Comparison of ENCODE assay signal across 9 cellular contexts in the genomic region with DNA sequence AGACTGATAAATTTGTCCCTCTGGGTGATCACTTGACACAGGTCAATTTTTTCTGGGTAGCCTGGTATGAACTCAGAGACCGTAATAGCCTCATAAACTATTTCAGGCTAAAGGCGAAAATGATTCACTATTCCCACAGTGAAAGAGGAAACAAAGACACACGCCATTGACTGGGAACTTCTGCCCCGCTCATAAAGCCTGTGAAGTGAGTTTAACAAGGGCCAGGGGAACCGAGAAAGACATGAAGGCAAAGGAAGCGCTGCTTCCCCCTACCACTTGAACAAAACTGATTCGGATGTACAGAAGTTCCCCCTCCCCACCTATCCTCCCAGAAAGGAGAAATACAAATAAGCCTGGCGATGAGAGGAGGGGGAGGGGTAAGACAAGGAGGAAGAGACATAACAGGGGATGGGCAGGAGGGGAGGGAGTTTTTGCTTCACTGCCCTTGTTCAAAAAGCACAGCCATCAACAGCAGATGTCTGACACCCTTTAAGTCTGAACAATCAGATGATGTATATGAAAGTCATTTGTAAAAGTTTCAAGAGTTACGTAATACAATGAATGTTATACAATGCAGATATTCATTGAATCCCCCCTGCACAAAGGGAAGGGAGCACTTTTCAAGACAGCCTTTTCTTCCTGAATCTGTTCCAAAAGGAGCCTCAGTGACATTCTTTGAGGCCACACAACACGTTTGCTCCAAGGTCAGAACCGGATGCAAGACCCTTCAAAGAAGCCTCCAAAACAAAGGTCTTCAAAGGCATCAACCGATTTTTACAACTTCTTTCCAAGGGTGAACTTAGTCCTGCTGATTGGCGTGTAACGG. TPM values are rescaled to one million over a fixed set of nuclear protein-coding genes. Genes with fewer than 3 reads are reported as not detected.
A peak's percentile ranks its signal among the peaks of the same experiment; 100 is the strongest.
DNase-seq lines count a peak whose midpoint lies in the region; ATAC-seq and TF ChIP-seq lines count a peak whose summit lies in the region.
"Had no signal": no experiment of that assay in that cellular context is flagged by ENCODE, and none has a peak within 500 bp of the region (broad histone marks: within the 10 kb centered on the region; RNA-seq: fewer than 3 reads in every experiment).

No MANE protein-coding gene starts in this region.

- no peak overlapping the region for H3K27ac Mint-ChIP-seq in H9

- H3F3A ChIP-seq in SK-N-SH (replicated peaks; ENCODE audit: insufficient read depth): no peaks in the 10 kb centered on the region

- no peaks in the 10 kb centered on the region for H3K9me2 ChIP-seq in SK-N-SH

- H3K79me2 ChIP-seq in SK-N-SH (ENCODE audit: insufficient read depth) (no peaks in the 10 kb centered on the region), H9 (ENCODE audit: insufficient read depth, low read length) (no peaks in the 10 kb centered on the region)

- peaks cover 37% of the 10 kb centered on the region for H3K27me3 Mint-ChIP-seq in H9 (ENCODE audit: low read depth)

- peak overlapping the region; percentile 60 to 80 for H3K4me3 Mint-ChIP-seq in H9

- H3K56ac ChIP-seq in H9 (ENCODE audit: insufficient read length, low read depth, low read length): peak overlapping the region; percentile 77

- no peak overlapping the region for H2BK15ac ChIP-seq in H9 (ENCODE audit: low read depth, low read length)

- peaks cover 8% of the 10 kb centered on the region for H3K23me2 ChIP-seq in H9 (ENCODE audit: insufficient read length, low read depth, low read length, poor library complexity, severe bottlenecking)

- no peak overlapping the region for H2BK120ac ChIP-seq in H9 (ENCODE audit: low read depth, low read length, poor library complexity, severe bottlenecking)

- H3K14ac ChIP-seq in H9 (ENCODE audit: insufficient read depth, low read length): peak overlapping the region; percentile 81; the same call in 1 of the 2 replicates

- no peak overlapping the region for H4K8ac ChIP-seq in H9 (replicated peaks; ENCODE audit: insufficient read length, low read depth, low read length)

- no peaks in the 10 kb centered on the region; a peak in 1 of 7 replicates for H3K36me3 Mint-ChIP-seq in H9 (ENCODE audit: insufficient read depth in 1 of 3, low read depth in 3 of 3)

- TF ChIP-seq POLR2A in transverse colon (IDR thresholded peaks at IDR 0.05): no peak

- ATAC-seq in SK-N-SH treated with all-trans-retinoic acid at 6 μM for 48 hours: no peak

- in situ Hi-C loops in transverse colon (cut with MboI; ENCODE audit: low pct_ligation_motif_present in 1 of 4, low pct_unique_long_range_greater_than_20kb in 1 of 4, low sequenced_read_pairs in 3 of 4): no loop called here

- TF ChIP-seq EP300 in SK-N-SH (IDR thresholded peaks at IDR 0.05; ENCODE audit: borderline replicate concordance in 1 of 2, low read depth in 1 of 2, low read length in 1 of 2) (no peak; a peak in 1 of 4 replicates), transverse colon (IDR thresholded peaks at IDR 0.05; ENCODE audit: low read depth) (no peak)

- TF ChIP-seq RAD21 in SK-N-SH (IDR thresholded peaks at IDR 0.05; ENCODE audit: low read length): no peak

- H2AK5ac ChIP-seq in H9 (ENCODE audit: insufficient read length, low read length): no peak overlapping the region

- H4K20me1 ChIP-seq in SK-N-SH (ENCODE audit: insufficient read depth) (no peaks in the 10 kb centered on the region), H9 (ENCODE audit: control insufficient read depth, insufficient read depth, insufficient read length) (no peaks in the 10 kb centered on the region)

- no peak overlapping the region; the same call in 1 of the 2 replicates for H3K4me2 ChIP-seq in SK-N-SH
- peak overlapping the region; percentile 99 for H3K4me2 ChIP-seq in H9 (ENCODE audit: insufficient read depth, insufficient read length, low read length)

- H3K36me3 ChIP-seq in SK-N-SH (replicated peaks in 1 of 2; ENCODE audit: control insufficient read depth in 1 of 2, insufficient read depth in 2 of 2, low read length in 1 of 2) (no peaks in the 10 kb centered on the region), transverse colon (no peaks in the 10 kb centered on the region)

- CTCF ChIA-PET in SK-N-SH (lab: Yijun Ruan, JAX): interaction anchor here (0.6 to 1.4 kb wide), 4 partner anchors 18 to 319 kb away, joined by 3 to 5 read pairs (median 4); no protein-coding TSS in a partner anchor

- H2BK5ac ChIP-seq in H9 (ENCODE audit: insufficient read length, low read length): no peak overlapping the region

- H3K9ac ChIP-seq in SK-N-SH (no peak overlapping the region), H9 (ENCODE audit: extremely low read depth, insufficient read length, low read length) (no peak overlapping the region)

- H3K9me3 Mint-ChIP-seq in H9: peaks cover 0 to 3% of the 10 kb centered on the region in 2 experiments; a peak in 1 of 5 replicates

- H3K27me3 ChIP-seq in SK-N-SH (ENCODE audit: insufficient read depth) (peaks cover 14% of the 10 kb centered on the region), H9 (ENCODE audit: insufficient read depth, low read length) (peaks cover 5% of the 10 kb centered on the region; the same call in 1 of the 2 replicates), transverse colon (peaks cover 8% of the 10 kb centered on the region)

- H3K4ac ChIP-seq in H9 (ENCODE audit: low read depth, low read length): no peak overlapping the region

- 69% methylated on average over 14 of the region's 14 CpGs for WGBS in SK-N-SH (ENCODE audit: low lambda C conversion rate)
- WGBS in H9 (ENCODE audit: extremely low coverage, insufficient read length, low lambda C conversion rate): no CpG with 5 or more reads among the region's 14 CpGs
- 5 to 11% methylated on average over 11 to 14 of the region's 14 CpGs for whole genome bisulfite sequencing in transverse colon (ENCODE audit: low coverage in 1 of 2), 2 donors

- H3K4me1 Mint-ChIP-seq in H9: peaks cover 8 to 9% of the 10 kb centered on the region in 2 experiments

- H4K5ac ChIP-seq in H9 (ENCODE audit: insufficient read length, low read depth, low read length): no peak overlapping the region

- peak overlapping the region; percentile 48; the same call in 1 of the 2 replicates for H2AFZ ChIP-seq in SK-N-SH (ENCODE audit: low read depth)
- H2AFZ ChIP-seq in H9 (ENCODE audit: low read length): no peak overlapping the region

- H3K4me3 ChIP-seq in SK-N-SH (ENCODE audit: low read depth in 2 of 2, low read length in 1 of 2): peak overlapping the region; percentile 36 to 51; a peak in 2 of 4 replicates
- peak overlapping the region; percentile 75 for H3K4me3 ChIP-seq in coronary artery
- H3K4me3 ChIP-seq in transverse colon: peak overlapping the region in 3 of 4 donors; percentile 43 to 53 (median 46)

- intact Hi-C loops in transverse colon (cut with DNase I; ENCODE audit: low total_unique reads) (no loop called here), posterior cingulate gyrus (cut with DNase I) (no loop called here)

- peak; percentile 35 for DNase-seq in SK-N-SH
- no peak for DNase-seq in H9
- DNase-seq in LoVo (ENCODE audit: low spot score): peak; percentile 75
- no peak for DNase-seq in coronary artery (ENCODE audit: low spot score)
- peak; percentile 64 for DNase-seq in lung microvascular endothelial cell (ENCODE audit: low read depth in 2 of 2)
- DNase-seq in transverse colon: peak; percentile 11
- DNase-seq in posterior cingulate gyrus: no peak

- no peak overlapping the region for H3T11ph ChIP-seq in H9 (ENCODE audit: low read length)

- no peak overlapping the region for H3K18ac ChIP-seq in H9 (ENCODE audit: insufficient read length, low read depth, low read length)

- no peak overlapping the region for H2BK12ac ChIP-seq in H9 (ENCODE audit: insufficient read length, low read depth, low read length)

- no peak for TF ChIP-seq CTCF in SK-N-SH (IDR thresholded peaks at IDR 0.05)
- no peak for TF ChIP-seq CTCF in H9 (conservative IDR thresholded peaks at IDR 0.05)
- TF ChIP-seq CTCF in coronary artery (IDR thresholded peaks at IDR 0.05): no peak
- TF ChIP-seq CTCF in transverse colon (IDR thresholded peaks at IDR 0.05): no peak

- no peak overlapping the region for H2BK20ac ChIP-seq in H9 (ENCODE audit: low read depth, low read length, poor library complexity, severe bottlenecking)

- peaks cover 0 to 14% of the 10 kb centered on the region in 2 experiments; a peak in 1 of 4 replicates for H3K4me1 ChIP-seq in SK-N-SH (ENCODE audit: control insufficient read depth in 1 of 2, insufficient read depth in 2 of 2, low read depth in 1 of 2, low read length in 1 of 2)
- no peaks in the 10 kb centered on the region for H3K4me1 ChIP-seq in H9 (ENCODE audit: insufficient read depth, low read length)
- peaks cover 0 to 21% (median 14%) of the 10 kb centered on the region in 4 donors for H3K4me1 ChIP-seq in transverse colon

- H3K9me3 ChIP-seq in SK-N-SH: no peaks in the 10 kb centered on the region
- H3K9me3 ChIP-seq in H9 (ENCODE audit: control insufficient read depth, low read depth, low read length): no peaks in the 10 kb centered on the region
- H3K9me3 ChIP-seq in transverse colon: no peaks in the 10 kb centered on the region

- H3K27ac ChIP-seq in SK-N-SH (ENCODE audit: low read depth in 2 of 2, low read length in 1 of 2) (no peak overlapping the region), H9 (ENCODE audit: insufficient read length, low read depth, low read length) (no peak overlapping the region), coronary artery (no peak overlapping the region), transverse colon (peak overlapping the region in 3 of 4 donors; percentile 9 to 13 (median 13))
- H3K27ac ChIP-seq: C4-2B had no signal

- no peak overlapping the region for H4K91ac ChIP-seq in H9 (ENCODE audit: insufficient read length, low read depth, low read length)

- H3K79me1 ChIP-seq in H9 (ENCODE audit: insufficient read depth, low read depth, low read length, poor library complexity, severe bottlenecking): no peaks in the 10 kb centered on the region

- POLR2A ChIA-PET in SK-N-SH (lab: Yijun Ruan, JAX): interaction anchor here (1.3 kb wide), 1 partner anchor 126 kb away, joined by 3 read pairs; a partner anchor contains a TSS

- no peak overlapping the region for H3K23ac ChIP-seq in H9 (ENCODE audit: insufficient read length, low read depth, low read length)

TF ChIP-seq in SK-N-SH, 30 proteins besides CTCF, POLR2A, EP300 and RAD21 (continues in another document):
- no peak for TF ChIP-seq MEF2A (IDR thresholded peaks at IDR 0.05; ENCODE audit: borderline replicate concordance, low read depth)
- TF ChIP-seq, protein P1, sequence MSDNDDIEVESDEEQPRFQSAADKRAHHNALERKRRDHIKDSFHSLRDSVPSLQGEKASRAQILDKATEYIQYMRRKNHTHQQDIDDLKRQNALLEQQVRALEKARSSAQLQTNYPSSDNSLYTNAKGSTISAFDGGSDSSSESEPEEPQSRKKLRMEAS (IDR thresholded peaks at IDR 0.05; ENCODE audit: low read depth): no peak

TF ChIP-seq in SK-N-SH treated with all-trans-retinoic acid at 6 μM for 48 hours, 23 proteins besides CTCF, POLR2A, EP300 and RAD21 (continues in another document):
- no peak for TF ChIP-seq ZNF8 (CRISPR knock-in tag; IDR thresholded peaks at IDR 0.05)
- TF ChIP-seq ZFP3 (CRISPR knock-in tag; IDR thresholded peaks at IDR 0.05): no peak
- TF ChIP-seq ZNF70 (CRISPR knock-in tag; IDR thresholded peaks at IDR 0.05): no peak
- TF ChIP-seq ZNF565 (CRISPR knock-in tag; conservative IDR thresholded peaks at IDR 0.05; ENCODE audit: low read depth): no peak

RNA-seq across cellular contexts. Expression of a gene that starts 0.7 kb away (rescaled TPM):
- 0.18 and 0.42 TPM in 2 replicates for polyA plus RNA-seq in SK-N-SH (2012; rRNA removed)
- polyA plus RNA-seq in SK-N-SH (2012; cell fraction: cytosol; rRNA removed): 0.01 and 0.07 TPM in 2 replicates
- polyA plus RNA-seq in SK-N-SH (2012; cell fraction: nucleus; rRNA removed): 0.05 and 0.06 TPM in 2 replicates
- total RNA-seq in H9 (2021): 0.20 and 0.26 TPM in 2 replicates
- total RNA-seq in lung microvascular endothelial cell: not detected in 2 replicates
- 10 to 100 TPM in 1 of 4 donors, 1 to 10 TPM in 2, not detected in 1; 1.1 to 16.1 (median 2.5) TPM for total RNA-seq in transverse colon

Comparison
In these comparisons a context has a peak if more than half of its experiments do, and no peak if none do; other contexts are left out.
1. DNase-seq: peak in SK-N-SH (single experiment), LoVo (single experiment), lung microvascular endothelial cell (2 of 2) and transverse colon (single experiment); none in H9 (single experiment), coronary artery (single experiment) and posterior cingulate gyrus (0 of 10).
2. H3K27ac ChIP-seq: peak in transverse colon (3 of 4); none in SK-N-SH (0 of 2), H9 (single experiment) and coronary artery (0 of 2).
3. Peak in every context shown above with its lines, with median percentiles within 50 percentile points of each other: H3K4me3 ChIP-seq.